Comparison of ENCODE assay signal across 12 cellular contexts in the genomic region with DNA sequence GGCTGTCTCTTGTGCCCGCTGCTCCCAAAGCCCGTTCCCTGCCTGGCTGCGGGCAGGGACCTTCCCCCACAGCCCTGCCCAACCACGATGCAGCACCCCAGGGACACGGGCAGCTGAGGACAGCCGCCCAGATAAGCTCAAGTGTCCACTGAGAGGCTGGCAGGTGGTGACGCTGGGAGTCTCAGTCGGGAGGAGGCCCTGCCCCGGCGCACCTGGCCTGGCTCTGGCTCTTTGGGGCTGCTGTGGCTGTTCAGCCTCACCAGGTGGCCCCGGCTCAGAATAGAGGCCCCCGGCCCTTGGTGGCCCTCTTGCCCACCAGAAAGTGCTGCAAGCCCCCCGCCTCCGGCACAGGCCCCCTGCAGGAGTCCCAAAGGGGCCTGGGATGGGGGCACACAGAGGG. TPM values are rescaled to one million over a fixed set of nuclear protein-coding genes. Genes with fewer than 3 reads are reported as not detected.
DNase-seq lines count a peak whose midpoint lies in the region; ATAC-seq and TF ChIP-seq lines count a peak whose summit lies in the region.
"Had no signal": no experiment of that assay in that cellular context is flagged by ENCODE, and none has a peak within 500 bp of the region (broad histone marks: within the 10 kb centered on the region; RNA-seq: fewer than 3 reads in every experiment).

No MANE protein-coding gene starts in this region.

- intact Hi-C loops in Panc1 (cut with micrococcal nuclease; ENCODE audit: unreplicated experiment) (no loop called here), right lobe of liver (cut with DNase I) (no loop called here), head of caudate nucleus (cut with DNase I) (no loop called here)
- intact Hi-C loops in activated T-helper 1 cell treated with anti-CD3 and anti-CD28 coated beads, Interleukin-12 subunit alpha, Interleukin-12 subunit beta, Interleukin-2, Interleukin-4 antibody, amounts not matched to agents 30 ng/mL and 10 ng/mL and 1 ng/mL, durations not matched to agents 14 hours and 24 hours and 36 hours (cut with micrococcal nuclease) = loop anchor here (10.0 kb wide), 1 partner anchor 617 kb away; the partner anchor contains the start of gene UQCC4

- H3K27ac Mint-ChIP-seq in activated T-helper 1 cell treated with anti-CD3 and anti-CD28 coated beads, Interleukin-12 subunit alpha, Interleukin-12 subunit beta, Interleukin-2, Interleukin-4 antibody, amounts not matched to agents 30 ng/mL and 10 ng/mL and 1 ng/mL, durations not matched to agents 14 hours and 24 hours and 36 hours = no peak overlapping the region
- no peak overlapping the region for H3K27ac Mint-ChIP-seq in endodermal cell
- H3K27ac Mint-ChIP-seq: GM23338 had no signal

- peak overlapping the region; percentile 76 to 96 (median 92) for H3K4me2 ChIP-seq in BLaER1 treated with 17β-estradiol and CSF1 and Interleukin-3, amounts not matched to agents 10 nM and 100 nM
- H3K4me2 ChIP-seq: GM23338 had no signal

- no peak for TF ChIP-seq EP300 in suprapubic skin (IDR thresholded peaks at IDR 0.05)

- H3K4me1 ChIP-seq in BLaER1 treated with 17β-estradiol and CSF1 and Interleukin-3, amounts not matched to agents 10 nM and 100 nM = peaks cover 88 to 98% (median 98%) of the 10 kb centered on the region in 10 experiments
- peaks cover 54% of the 10 kb centered on the region for H3K4me1 ChIP-seq in Panc1 (ENCODE audit: control insufficient read depth, insufficient read depth, low read length)
- peaks cover 1 to 49% (median 25%) of the 10 kb centered on the region in 4 donors for H3K4me1 ChIP-seq in right lobe of liver
- H3K4me1 ChIP-seq in endodermal cell (ENCODE audit: control insufficient read depth, insufficient read depth, low read length) = peaks cover 6% of the 10 kb centered on the region
- H3K4me1 ChIP-seq in suprapubic skin = peaks cover 75% of the 10 kb centered on the region

- WGBS in right lobe of liver (ENCODE audit: insufficient coverage, low coverage, low lambda C conversion rate, missing lambda C conversion rate) = 0% methylated on average over 3 of the region's 14 CpGs
- 94 to 96% methylated on average over 7 to 14 of the region's 14 CpGs for WGBS in endodermal cell (ENCODE audit: insufficient coverage in 1 of 2, insufficient read length in 1 of 2), 2 experiments
- 90% methylated on average over 2 of the region's 14 CpGs for WGBS in suprapubic skin

- TF ChIP-seq POLR2A in right lobe of liver (IDR thresholded peaks at IDR 0.05) = no peak
- no peak for TF ChIP-seq POLR2A in suprapubic skin (IDR thresholded peaks at IDR 0.05)

- H3K27me3 Mint-ChIP-seq in activated T-helper 1 cell treated with anti-CD3 and anti-CD28 coated beads, Interleukin-12 subunit alpha, Interleukin-12 subunit beta, Interleukin-2, Interleukin-4 antibody, amounts not matched to agents 30 ng/mL and 10 ng/mL and 1 ng/mL, durations not matched to agents 14 hours and 24 hours and 36 hours (ENCODE audit: insufficient read depth) = no peaks in the 10 kb centered on the region
- H3K27me3 Mint-ChIP-seq in endodermal cell (ENCODE audit: insufficient read depth) = no peaks in the 10 kb centered on the region

- DNase-seq in NCI-H1417 (lab: John Stamatoyannopoulos, UW) = peak; percentile 83 to 97 (median 93)
- no peak for DNase-seq in Panc1 (ENCODE audit: low read depth, low spot score)
- DNase-seq in right lobe of liver = peak in 2 of 3 donors; percentile 87 to 90
- DNase-seq in head of caudate nucleus = no peak
- DNase-seq in activated T-helper 1 cell treated with anti-CD3 and anti-CD28 coated beads, Interleukin-12 subunit alpha, Interleukin-12 subunit beta, Interleukin-2, Interleukin-4 antibody, amounts not matched to agents 30 ng/mL and 10 ng/mL and 1 ng/mL, durations not matched to agents 14 hours and 24 hours and 36 hours (ENCODE audit: low spot score) = no peak
- no peak for DNase-seq in endodermal cell
- no peak for DNase-seq in suprapubic skin (ENCODE audit: low spot score in 2 of 2)
- DNase-seq: activated CD8-positive, alpha-beta memory T cell treated with anti-CD3 and anti-CD28 coated beads, Interleukin-2, amount 50 U/mL, for 48 hours; adrenal gland; NCI-H1694 treated with DMSO at 0.1 percent for 48 hours had no signal

- peaks cover 2% of the 10 kb centered on the region for H3K36me3 Mint-ChIP-seq in activated T-helper 1 cell treated with anti-CD3 and anti-CD28 coated beads, Interleukin-12 subunit alpha, Interleukin-12 subunit beta, Interleukin-2, Interleukin-4 antibody, amounts not matched to agents 30 ng/mL and 10 ng/mL and 1 ng/mL, durations not matched to agents 14 hours and 24 hours and 36 hours (ENCODE audit: low read depth)
- H3K36me3 Mint-ChIP-seq in endodermal cell (ENCODE audit: low read depth) = peaks cover 5% of the 10 kb centered on the region

- no peaks in the 10 kb centered on the region for H3K9me3 Mint-ChIP-seq in activated T-helper 1 cell treated with anti-CD3 and anti-CD28 coated beads, Interleukin-12 subunit alpha, Interleukin-12 subunit beta, Interleukin-2, Interleukin-4 antibody, amounts not matched to agents 30 ng/mL and 10 ng/mL and 1 ng/mL, durations not matched to agents 14 hours and 24 hours and 36 hours
- H3K9me3 Mint-ChIP-seq in endodermal cell = no peaks in the 10 kb centered on the region
- H3K9me3 Mint-ChIP-seq: GM23338 had no signal

- ATAC-seq in Panc1 (no peak), right lobe of liver (peak in 2 of 4 donors; percentile 4 to 11)
- ATAC-seq: GM23338 had no signal

- peak overlapping the region; percentile 20 to 68 (median 50); a peak in 17 of 22 replicates for H3K9ac ChIP-seq in BLaER1 treated with 17β-estradiol and CSF1 and Interleukin-3, amounts not matched to agents 10 nM and 100 nM
- H3K9ac ChIP-seq in endodermal cell (ENCODE audit: extremely low read depth, low read length, poor library complexity, severe bottlenecking) = no peak overlapping the region

- TF ChIP-seq CTCF in Panc1 (IDR thresholded peaks at IDR 0.05) = no peak
- no peak for TF ChIP-seq CTCF in right lobe of liver (IDR thresholded peaks at IDR 0.05)
- TF ChIP-seq CTCF in endodermal cell (conservative IDR thresholded peaks at IDR 0.05) = no peak
- TF ChIP-seq CTCF in suprapubic skin (IDR thresholded peaks at IDR 0.05) = no peak

- peaks cover 11% of the 10 kb centered on the region for H3K4me1 Mint-ChIP-seq in activated T-helper 1 cell treated with anti-CD3 and anti-CD28 coated beads, Interleukin-12 subunit alpha, Interleukin-12 subunit beta, Interleukin-2, Interleukin-4 antibody, amounts not matched to agents 30 ng/mL and 10 ng/mL and 1 ng/mL, durations not matched to agents 14 hours and 24 hours and 36 hours (ENCODE audit: low read depth)
- peaks cover 11% of the 10 kb centered on the region for H3K4me1 Mint-ChIP-seq in endodermal cell

- in situ Hi-C loops in Panc1 (cut with HindIII; ENCODE audit: low pct_unique_long_range_greater_than_20kb, low sequenced_read_pairs) = no loop called here

- BruUV-seq in Panc1 (replicated peaks; lab: Mats Ljungman, UMichigan) = no TSS peak

- no peaks in the 10 kb centered on the region for H3K9me3 ChIP-seq in BLaER1 treated with 17β-estradiol and CSF1 and Interleukin-3, amounts not matched to agents 10 nM and 100 nM (replicated peaks in 1 of 11)
- no peaks in the 10 kb centered on the region for H3K9me3 ChIP-seq in Panc1 (ENCODE audit: control insufficient read depth, insufficient read depth, low read depth, low read length)
- H3K9me3 ChIP-seq in right lobe of liver = no peaks in the 10 kb centered on the region
- no peaks in the 10 kb centered on the region for H3K9me3 ChIP-seq in endodermal cell (ENCODE audit: control insufficient read depth, low read length)
- H3K9me3 ChIP-seq in suprapubic skin = no peaks in the 10 kb centered on the region
- H3K9me3 ChIP-seq: adrenal gland had no signal

- peaks cover 0 to 14% (median 0%) of the 10 kb centered on the region in 11 experiments; a peak in 8 of 22 replicates for H3K36me3 ChIP-seq in BLaER1 treated with 17β-estradiol and CSF1 and Interleukin-3, amounts not matched to agents 10 nM and 100 nM
- H3K36me3 ChIP-seq in Panc1 (ENCODE audit: control insufficient read depth, insufficient read depth, low read length) = no peaks in the 10 kb centered on the region
- peaks cover 0 to 5% (median 2%) of the 10 kb centered on the region in 4 donors for H3K36me3 ChIP-seq in right lobe of liver
- H3K36me3 ChIP-seq in endodermal cell (ENCODE audit: control insufficient read depth, insufficient read depth, low read length) = no peaks in the 10 kb centered on the region
- peaks cover 4% of the 10 kb centered on the region for H3K36me3 ChIP-seq in suprapubic skin
- H3K36me3 ChIP-seq: adrenal gland had no signal

- peak overlapping the region in 2 of 10 experiments; percentile 10 to 34; a peak in 1 of 20 replicates for H3K4me3 ChIP-seq in BLaER1 treated with 17β-estradiol and CSF1 and Interleukin-3, amounts not matched to agents 10 nM and 100 nM
- H3K4me3 ChIP-seq in Panc1 (ENCODE audit: low read depth in 2 of 2, low read length in 2 of 2) (no peak overlapping the region), right lobe of liver (no peak overlapping the region), endodermal cell (ENCODE audit: low read length) (no peak overlapping the region), suprapubic skin (no peak overlapping the region)
- H3K4me3 ChIP-seq: adrenal gland, GM23338 had no signal

- CTCF ChIA-PET in Panc1 (lab: Charles Lee) = interaction anchor here (0.5 kb wide), 1 partner anchor 99 kb away, joined by 3 read pairs; no protein-coding TSS in a partner anchor

- H3K27ac ChIP-seq in BLaER1 treated with 17β-estradiol and CSF1 and Interleukin-3, amounts not matched to agents 10 nM and 100 nM = peak overlapping the region in 8 of 11 experiments; percentile 1 to 71 (median 52); a peak in 15 of 22 replicates
- H3K27ac ChIP-seq in Panc1 (ENCODE audit: low read length) (peak overlapping the region; percentile 35; the same call in 1 of the 2 replicates), right lobe of liver (peak overlapping the region in 2 of 3 donors; percentile 86 to 96), endodermal cell (ENCODE audit: low read depth, low read length) (no peak overlapping the region), suprapubic skin (no peak overlapping the region)
- H3K27ac ChIP-seq: adrenal gland had no signal

- no peak overlapping the region for H3K4me3 Mint-ChIP-seq in activated T-helper 1 cell treated with anti-CD3 and anti-CD28 coated beads, Interleukin-12 subunit alpha, Interleukin-12 subunit beta, Interleukin-2, Interleukin-4 antibody, amounts not matched to agents 30 ng/mL and 10 ng/mL and 1 ng/mL, durations not matched to agents 14 hours and 24 hours and 36 hours
- no peak overlapping the region for H3K4me3 Mint-ChIP-seq in endodermal cell
- H3K4me3 Mint-ChIP-seq: GM23338 had no signal

- H3K27me3 ChIP-seq in BLaER1 treated with 17β-estradiol and CSF1 and Interleukin-3, amounts not matched to agents 10 nM and 100 nM = no peaks in the 10 kb centered on the region
- H3K27me3 ChIP-seq in Panc1 (ENCODE audit: control insufficient read depth, insufficient read depth, low read length) = no peaks in the 10 kb centered on the region
- no peaks in the 10 kb centered on the region for H3K27me3 ChIP-seq in right lobe of liver
- H3K27me3 ChIP-seq in endodermal cell (ENCODE audit: control insufficient read depth, insufficient read depth, low read length, poor library complexity, severe bottlenecking) = no peaks in the 10 kb centered on the region
- H3K27me3 ChIP-seq in suprapubic skin = no peaks in the 10 kb centered on the region
- H3K27me3 ChIP-seq: adrenal gland had no signal

- POLR2A ChIA-PET in Panc1 (lab: Charles Lee) = no interaction called here

- H4K20me1 ChIP-seq in BLaER1 treated with 17β-estradiol and CSF1 and Interleukin-3, amounts not matched to agents 10 nM and 100 nM = peaks cover 0 to 42% (median 8%) of the 10 kb centered on the region in 11 experiments; a peak in 11 of 22 replicates

RNA-seq across cellular contexts. Expression of gene NTHL1, which starts 5.5 kb away (rescaled TPM):
- total RNA-seq in Panc1 (2021; ENCODE audit: unreplicated experiment) (39.8 TPM), right lobe of liver (100 to 1,000 TPM in 1 of 6 experiments, 10 to 100 TPM in 5; 12.0 to 127 (median 42.6) TPM), endodermal cell (10 to 100 TPM; 43.2 to 46.1 TPM), suprapubic skin (10 to 100 TPM; 15.9 to 40.5 (median 20.9) TPM)
- polyA plus RNA-seq in Panc1 (2012; ENCODE audit: insufficient read length) = 71.0 TPM
- total RNA-seq in activated T-helper 1 cell treated with anti-CD3 and anti-CD28 coated beads, Interleukin-12 subunit alpha, Interleukin-12 subunit beta, Interleukin-2, Interleukin-4 antibody, amounts not matched to agents 30 ng/mL and 10 ng/mL and 1 ng/mL, durations not matched to agents 14 hours and 24 hours and 36 hours = 50.0 and 52.7 TPM in 2 replicates
- 31.0 TPM for polyA plus RNA-seq in endodermal cell (2013, experiment 1 of 2)
- polyA plus RNA-seq in endodermal cell (2013, experiment 2 of 2) = 29.8 TPM

RNA-seq across cellular contexts. Expression of gene TSC2, which starts 5.6 kb away (rescaled TPM):
- total RNA-seq in Panc1 (2021; ENCODE audit: unreplicated experiment) = 115 TPM
- 138 TPM for polyA plus RNA-seq in Panc1 (2012; ENCODE audit: insufficient read length)
- total RNA-seq in right lobe of liver = 100 to 1,000 TPM in 1 of 6 experiments, 10 to 100 TPM in 5; 25.7 to 124 (median 59.4) TPM
- 96.4 and 111 TPM in 2 replicates for total RNA-seq in activated T-helper 1 cell treated with anti-CD3 and anti-CD28 coated beads, Interleukin-12 subunit alpha, Interleukin-12 subunit beta, Interleukin-2, Interleukin-4 antibody, amounts not matched to agents 30 ng/mL and 10 ng/mL and 1 ng/mL, durations not matched to agents 14 hours and 24 hours and 36 hours
- total RNA-seq in endodermal cell = 100 to 1,000 TPM; 166 to 192 TPM
- polyA plus RNA-seq in endodermal cell (2013, experiment 1 of 2) = 81.6 TPM
- 74.5 TPM for polyA plus RNA-seq in endodermal cell (2013, experiment 2 of 2)
- total RNA-seq in suprapubic skin = 100 to 1,000 TPM; 103 to 193 (median 143) TPM

RNA-seq across cellular contexts. Expression of gene NHERF2, which starts 15.5 kb away (rescaled TPM):
- total RNA-seq in Panc1 (2021; ENCODE audit: unreplicated experiment) = 174 TPM
- 287 TPM for polyA plus RNA-seq in Panc1 (2012; ENCODE audit: insufficient read length)
- total RNA-seq in right lobe of liver = 100 to 1,000 TPM; 129 to 284 (median 186) TPM
- total RNA-seq in activated T-helper 1 cell treated with anti-CD3 and anti-CD28 coated beads, Interleukin-12 subunit alpha, Interleukin-12 subunit beta, Interleukin-2, Interleukin-4 antibody, amounts not matched to agents 30 ng/mL and 10 ng/mL and 1 ng/mL, durations not matched to agents 14 hours and 24 hours and 36 hours = 2.2 and 2.5 TPM in 2 replicates
- 10 to 100 TPM; 20.1 to 25.5 TPM for total RNA-seq in endodermal cell
- 13.4 TPM for polyA plus RNA-seq in endodermal cell (2013, experiment 1 of 2)
- polyA plus RNA-seq in endodermal cell (2013, experiment 2 of 2) = 11.3 TPM
- total RNA-seq in suprapubic skin = 10 to 100 TPM; 13.8 to 36.5 (median 21.8) TPM

RNA-seq across cellular contexts. Expression of gene NPW, which starts 22.6 kb away (rescaled TPM):
- total RNA-seq in Panc1 (2021; ENCODE audit: unreplicated experiment) (15.3 TPM), right lobe of liver (10 to 100 TPM in 2 of 6 experiments, 1 to 10 TPM in 4; 2.7 to 12.3 (median 8.2) TPM), endodermal cell (1 to 10 TPM; 1.2 to 1.9 TPM), suprapubic skin (1 to 10 TPM in 2 of 4 donors, under 1 TPM in 1, not detected in 1; 0.65 to 5.6 (median 3.0) TPM)
- 42.9 TPM for polyA plus RNA-seq in Panc1 (2012; ENCODE audit: insufficient read length)
- total RNA-seq in activated T-helper 1 cell treated with anti-CD3 and anti-CD28 coated beads, Interleukin-12 subunit alpha, Interleukin-12 subunit beta, Interleukin-2, Interleukin-4 antibody, amounts not matched to agents 30 ng/mL and 10 ng/mL and 1 ng/mL, durations not matched to agents 14 hours and 24 hours and 36 hours = 3.6 and 3.9 TPM in 2 replicates
- polyA plus RNA-seq in endodermal cell (2013, experiment 1 of 2) = 2.0 TPM
- 1.6 TPM for polyA plus RNA-seq in endodermal cell (2013, experiment 2 of 2)

RNA-seq across cellular contexts. Expression of gene ZNF598, which starts 32.5 kb away (rescaled TPM):
- total RNA-seq in Panc1 (2021; ENCODE audit: unreplicated experiment) (85.7 TPM), right lobe of liver (10 to 100 TPM; 21.6 to 46.4 (median 25.0) TPM), endodermal cell (10 to 100 TPM; 45.6 to 49.5 TPM), suprapubic skin (100 to 1,000 TPM in 1 of 4 donors, 10 to 100 TPM in 3; 69.4 to 103 (median 84.0) TPM)
- 64.6 TPM for polyA plus RNA-seq in Panc1 (2012; ENCODE audit: insufficient read length)
- 100 and 105 TPM in 2 replicates for total RNA-seq in activated T-helper 1 cell treated with anti-CD3 and anti-CD28 coated beads, Interleukin-12 subunit alpha, Interleukin-12 subunit beta, Interleukin-2, Interleukin-4 antibody, amounts not matched to agents 30 ng/mL and 10 ng/mL and 1 ng/mL, durations not matched to agents 14 hours and 24 hours and 36 hours
- polyA plus RNA-seq in endodermal cell (2013, experiment 1 of 2) = 33.5 TPM
- 27.9 TPM for polyA plus RNA-seq in endodermal cell (2013, experiment 2 of 2)

Comparison
In these comparisons a context has a peak if more than half of its experiments do, and no peak if none do; other contexts are left out.
1. H3K27ac ChIP-seq: peak in BLaER1 treated with 17β-estradiol and CSF1 and Interleukin-3, amounts not matched to agents 10 nM and 100 nM (8 of 11), Panc1 (single experiment) and right lobe of liver (2 of 3); none in endodermal cell (single experiment) and suprapubic skin (single experiment).
2. DNase-seq: peak in NCI-H1417 (3 of 3) and right lobe of liver (2 of 3); none in Panc1 (single experiment), head of caudate nucleus (0 of 42), activated T-helper 1 cell treated with anti-CD3 and anti-CD28 coated beads, Interleukin-12 subunit alpha, Interleukin-12 subunit beta, Interleukin-2, Interleukin-4 antibody, amounts not matched to agents 30 ng/mL and 10 ng/mL and 1 ng/mL, durations not matched to agents 14 hours and 24 hours and 36 hours (single experiment), endodermal cell (single experiment) and suprapubic skin (0 of 2).